In genomic region chr19:40286674-40287421, GRCh38 we compare ENCODE assay signal across 9 cellular contexts. TPM values are rescaled to one million over a fixed set of nuclear protein-coding genes. Genes with fewer than 3 reads are reported as not detected.
DNase-seq lines count a peak whose midpoint lies in the region; ATAC-seq and TF ChIP-seq lines count a peak whose summit lies in the region.
"Had no signal": no experiment of that assay in that cellular context is flagged by ENCODE, and none has a peak within 500 bp of the region (broad histone marks: within the 10 kb centered on the region; RNA-seq: fewer than 3 reads in every experiment).

No MANE protein-coding gene starts in this region.

- H3K4me3 ChIP-seq in cardiac muscle cell (no peak overlapping the region), right atrium auricular region (no peak overlapping the region)

- H3K4me3 Mint-ChIP-seq in activated T-helper 1 cell treated with anti-CD3 and anti-CD28 coated beads, Interleukin-12 subunit alpha, Interleukin-12 subunit beta, Interleukin-2, Interleukin-4 antibody, amounts not matched to agents 30 ng/mL and 10 ng/mL and 1 ng/mL, durations not matched to agents 14 hours and 24 hours and 36 hours = peak overlapping the region; percentile 80
- H3K4me3 Mint-ChIP-seq in memory B cell (peak overlapping the region; percentile 61), type B pancreatic cell (peak overlapping the region; percentile 75)

- H3K9me3 Mint-ChIP-seq in activated T-helper 1 cell treated with anti-CD3 and anti-CD28 coated beads, Interleukin-12 subunit alpha, Interleukin-12 subunit beta, Interleukin-2, Interleukin-4 antibody, amounts not matched to agents 30 ng/mL and 10 ng/mL and 1 ng/mL, durations not matched to agents 14 hours and 24 hours and 36 hours = no peaks in the 10 kb centered on the region
- H3K9me3 Mint-ChIP-seq in memory B cell = no peaks in the 10 kb centered on the region
- H3K9me3 Mint-ChIP-seq in type B pancreatic cell = no peaks in the 10 kb centered on the region

- TF ChIP-seq CTCF in cardiac muscle cell (IDR thresholded peaks at IDR 0.05; ENCODE audit: low read depth, low read length) = no peak
- TF ChIP-seq CTCF in right atrium auricular region (IDR thresholded peaks at IDR 0.05) = no peak
- TF ChIP-seq CTCF in type B pancreatic cell (conservative IDR thresholded peaks at IDR 0.05) = no peak

- H3K27ac Mint-ChIP-seq in activated T-helper 1 cell treated with anti-CD3 and anti-CD28 coated beads, Interleukin-12 subunit alpha, Interleukin-12 subunit beta, Interleukin-2, Interleukin-4 antibody, amounts not matched to agents 30 ng/mL and 10 ng/mL and 1 ng/mL, durations not matched to agents 14 hours and 24 hours and 36 hours = peak overlapping the region; percentile 98
- H3K27ac Mint-ChIP-seq in memory B cell (peak overlapping the region; percentile 100), type B pancreatic cell (peak overlapping the region; percentile 86)

- no peaks in the 10 kb centered on the region for H3K27me3 ChIP-seq in cardiac muscle cell
- no peaks in the 10 kb centered on the region for H3K27me3 ChIP-seq in right atrium auricular region

- ATAC-seq in memory B cell (ENCODE audit: low read depth) (no peak), GM21390 (IDR thresholded peaks at IDR 0.05; ENCODE audit: unreplicated experiment) (no peak)

- H3K27ac ChIP-seq in cardiac muscle cell (peak overlapping the region; percentile 85), right atrium auricular region (peak overlapping the region in 1 of 2 donors; percentile 17)

- intact Hi-C loops in activated T-helper 1 cell treated with anti-CD3 and anti-CD28 coated beads, Interleukin-12 subunit alpha, Interleukin-12 subunit beta, Interleukin-2, Interleukin-4 antibody, amounts not matched to agents 30 ng/mL and 10 ng/mL and 1 ng/mL, durations not matched to agents 14 hours and 24 hours and 36 hours (cut with micrococcal nuclease) = loop anchor here (5.0 to 10.0 kb wide), 6 partner anchors 115 to 852 kb away; partner anchors contain the start of genes ACTMAP, COQ8B, ITPKC and RPS16

- H3K27me3 Mint-ChIP-seq in activated T-helper 1 cell treated with anti-CD3 and anti-CD28 coated beads, Interleukin-12 subunit alpha, Interleukin-12 subunit beta, Interleukin-2, Interleukin-4 antibody, amounts not matched to agents 30 ng/mL and 10 ng/mL and 1 ng/mL, durations not matched to agents 14 hours and 24 hours and 36 hours (ENCODE audit: insufficient read depth) = no peaks in the 10 kb centered on the region
- H3K27me3 Mint-ChIP-seq in memory B cell = no peaks in the 10 kb centered on the region
- H3K27me3 Mint-ChIP-seq in type B pancreatic cell = no peaks in the 10 kb centered on the region

- H3K9me3 ChIP-seq in cardiac muscle cell (ENCODE audit: low read depth) (no peaks in the 10 kb centered on the region), right atrium auricular region (no peaks in the 10 kb centered on the region)

- H3K36me3 ChIP-seq in cardiac muscle cell = no peaks in the 10 kb centered on the region
- no peaks in the 10 kb centered on the region for H3K36me3 ChIP-seq in right atrium auricular region

- H3K4me1 Mint-ChIP-seq in activated T-helper 1 cell treated with anti-CD3 and anti-CD28 coated beads, Interleukin-12 subunit alpha, Interleukin-12 subunit beta, Interleukin-2, Interleukin-4 antibody, amounts not matched to agents 30 ng/mL and 10 ng/mL and 1 ng/mL, durations not matched to agents 14 hours and 24 hours and 36 hours (ENCODE audit: low read depth) = peaks cover 29% of the 10 kb centered on the region
- H3K4me1 Mint-ChIP-seq in memory B cell (peaks cover 24% of the 10 kb centered on the region), type B pancreatic cell (ENCODE audit: unreplicated experiment) (peaks cover 21% of the 10 kb centered on the region)

- DNase-seq in cardiac muscle cell (ENCODE audit: low read depth in 1 of 2, low spot score in 1 of 2) = peak in 1 of 2 donors; percentile 41
- no peak for DNase-seq in right atrium auricular region (ENCODE audit: low spot score)
- no peak for DNase-seq in activated T-helper 1 cell treated with anti-CD3 and anti-CD28 coated beads, Interleukin-12 subunit alpha, Interleukin-12 subunit beta, Interleukin-2, Interleukin-4 antibody, amounts not matched to agents 30 ng/mL and 10 ng/mL and 1 ng/mL, durations not matched to agents 14 hours and 24 hours and 36 hours (ENCODE audit: low spot score)
- DNase-seq in memory B cell (ENCODE audit: low spot score in 2 of 2) = no peak
- DNase-seq in type B pancreatic cell (ENCODE audit: extremely low spot score, unreplicated experiment) = no peak
- DNase-seq in kidney glomerular epithelial cell (lab: John Stamatoyannopoulos, UW) = no peak
- no peak for DNase-seq in retina
- DNase-seq: NCI-H2029 treated with DMSO at 0.1 percent for 48 hours had no signal

- H3K36me3 Mint-ChIP-seq in activated T-helper 1 cell treated with anti-CD3 and anti-CD28 coated beads, Interleukin-12 subunit alpha, Interleukin-12 subunit beta, Interleukin-2, Interleukin-4 antibody, amounts not matched to agents 30 ng/mL and 10 ng/mL and 1 ng/mL, durations not matched to agents 14 hours and 24 hours and 36 hours (ENCODE audit: low read depth) = peaks cover 4% of the 10 kb centered on the region
- H3K36me3 Mint-ChIP-seq in memory B cell (no peaks in the 10 kb centered on the region), type B pancreatic cell (no peaks in the 10 kb centered on the region)

- H3K4me1 ChIP-seq in cardiac muscle cell (ENCODE audit: low read depth) (peaks cover 19% of the 10 kb centered on the region), right atrium auricular region (peaks cover 0 to 31% of the 10 kb centered on the region in 2 donors)

RNA-seq across cellular contexts. Expression of gene AKT2, which starts 1.7 kb away (rescaled TPM):
- total RNA-seq in cardiac muscle cell = 119 and 193 TPM in 2 replicates
- polyA plus RNA-seq in cardiac muscle cell = 60.1 and 80.1 TPM in 2 replicates
- total RNA-seq in right atrium auricular region = 10 to 100 TPM; 63.3 to 76.7 TPM
- total RNA-seq in activated T-helper 1 cell treated with anti-CD3 and anti-CD28 coated beads, Interleukin-12 subunit alpha, Interleukin-12 subunit beta, Interleukin-2, Interleukin-4 antibody, amounts not matched to agents 30 ng/mL and 10 ng/mL and 1 ng/mL, durations not matched to agents 14 hours and 24 hours and 36 hours = 160 and 170 TPM in 2 replicates
- 138 and 149 TPM in 2 replicates for total RNA-seq in type B pancreatic cell (ENCODE audit: low replicate concordance)
